Comparison of ENCODE assay signal across 8 cellular contexts in genomic region chr6:28895131-28895812, GRCh38. TPM values are rescaled to one million over a fixed set of nuclear protein-coding genes. Genes with fewer than 3 reads are reported as not detected.
A peak's percentile ranks its signal among the peaks of the same experiment; 100 is the strongest.
DNase-seq lines count a peak whose midpoint lies in the region; ATAC-seq and TF ChIP-seq lines count a peak whose summit lies in the region.

No MANE protein-coding gene starts in this region.

- intact Hi-C loops in Right ventricle myocardium superior (cut with DNase I) = loop anchor here (5.0 kb wide), 1 partner anchor 47 kb away; no protein-coding TSS in a partner anchor
- intact Hi-C loops in ovary (cut with DNase I) = loop anchor here in 3 of 4 donors (5.0 to 10.0 kb wide), 3 partner anchors 47 to 90 kb away; no protein-coding TSS in a partner anchor
- intact Hi-C loops in thyroid gland (cut with DNase I) = no loop called here

- TF ChIP-seq CTCF in ovary (IDR thresholded peaks at IDR 0.05) = no peak
- no peak for TF ChIP-seq CTCF in thyroid gland (IDR thresholded peaks at IDR 0.05)

- H3K27ac Mint-ChIP-seq in activated naive CD8-positive, alpha-beta T cell treated with anti-CD3 and anti-CD28 coated beads, Interleukin-2, amount 50 U/mL, for 24 hours = peak overlapping the region; percentile 99

- TF ChIP-seq POLR2A in GM10847 (IDR thresholded peaks at IDR 0.05; ENCODE audit: extremely low read depth, insufficient read length) = peak; percentile 76
- peak; percentile 58 for TF ChIP-seq POLR2A in ovary (IDR thresholded peaks at IDR 0.05)
- peak in 1 of 2 donors; percentile 88 for TF ChIP-seq POLR2A in thyroid gland (IDR thresholded peaks at IDR 0.05)

- H3K27me3 ChIP-seq in ovary (no peaks in the 10 kb centered on the region), thyroid gland (no peaks in the 10 kb centered on the region)

- peak overlapping the region; percentile 97 for H3K4me3 Mint-ChIP-seq in activated naive CD8-positive, alpha-beta T cell treated with anti-CD3 and anti-CD28 coated beads, Interleukin-2, amount 50 U/mL, for 24 hours

- H3K27ac ChIP-seq in ovary (peak overlapping the region; percentile 98 to 99), thyroid gland (peak overlapping the region; percentile 96 to 100 (median 97))

- no peaks in the 10 kb centered on the region for H3K4me1 ChIP-seq in ovary (ENCODE audit: insufficient read depth)
- H3K4me1 ChIP-seq in thyroid gland = no peaks in the 10 kb centered on the region

- no peaks in the 10 kb centered on the region for H3K9me3 ChIP-seq in ovary
- H3K9me3 ChIP-seq in thyroid gland = no peaks in the 10 kb centered on the region

- H3K36me3 ChIP-seq in ovary = no peaks in the 10 kb centered on the region
- no peaks in the 10 kb centered on the region for H3K36me3 ChIP-seq in thyroid gland

- peak overlapping the region; percentile 59 for H3K4me3 ChIP-seq in ovary
- peak overlapping the region; percentile 41 to 44 (median 41) for H3K4me3 ChIP-seq in thyroid gland (replicated peaks in 1 of 3)

- DNase-seq in NCI-H1105 treated with DMSO at 0.1 percent for 48 hours (lab: John Stamatoyannopoulos, UW) (peak; percentile 96), SKM-1 treated with dmso at 0.1 percent for 144 hours (lab: John Stamatoyannopoulos, UW; ENCODE audit: unreplicated experiment) (peak; percentile 93), Right ventricle myocardium superior (peak; percentile 93), ovary (peak; percentile 90 to 97 (median 92)), thyroid gland (peak; percentile 91 to 92)
- peak; percentile 84 for DNase-seq in activated naive CD8-positive, alpha-beta T cell treated with anti-CD3 and anti-CD28 coated beads, Interleukin-2, amount 50 U/mL, for 24 hours

- peaks cover 7% of the 10 kb centered on the region for H3K36me3 Mint-ChIP-seq in activated naive CD8-positive, alpha-beta T cell treated with anti-CD3 and anti-CD28 coated beads, Interleukin-2, amount 50 U/mL, for 24 hours (ENCODE audit: low read depth)

- WGBS in ovary, 3 donors = 5% methylated on average over 27 of the region's 27 CpGs
- WGBS in thyroid gland, 2 donors = 12 to 14% methylated on average over 27 of the region's 27 CpGs

- TF ChIP-seq EP300 in ovary (IDR thresholded peaks at IDR 0.05) = no peak

- H3K27me3 Mint-ChIP-seq in activated naive CD8-positive, alpha-beta T cell treated with anti-CD3 and anti-CD28 coated beads, Interleukin-2, amount 50 U/mL, for 24 hours = peaks cover 4% of the 10 kb centered on the region

- peaks cover 23% of the 10 kb centered on the region for H3K4me1 Mint-ChIP-seq in activated naive CD8-positive, alpha-beta T cell treated with anti-CD3 and anti-CD28 coated beads, Interleukin-2, amount 50 U/mL, for 24 hours

- no peaks in the 10 kb centered on the region for H3K9me3 Mint-ChIP-seq in activated naive CD8-positive, alpha-beta T cell treated with anti-CD3 and anti-CD28 coated beads, Interleukin-2, amount 50 U/mL, for 24 hours

- ATAC-seq in HG02642 (IDR thresholded peaks at IDR 0.05; ENCODE audit: poor library complexity, unreplicated experiment) (peak; percentile 74), Right ventricle myocardium superior (ENCODE audit: poor library complexity) (peak; percentile 92)
- ATAC-seq in activated naive CD8-positive, alpha-beta T cell treated with anti-CD3 and anti-CD28 coated beads, Interleukin-2, amount 50 U/mL, for 24 hours = peak; percentile 82

RNA-seq across cellular contexts. Expression of gene TRIM27, which starts 28.5 kb away (rescaled TPM):
- total RNA-seq in Right ventricle myocardium superior = 15.7 TPM
- total RNA-seq in ovary = 10 to 100 TPM; 43.7 to 57.6 (median 48.8) TPM
- polyA plus RNA-seq in ovary = 10 to 100 TPM; 33.3 to 61.1 TPM
- 10 to 100 TPM; 57.1 to 73.2 (median 66.7) TPM for total RNA-seq in thyroid gland

Comparison
In these comparisons a context has a peak if more than half of its experiments do, and no peak if none do; other contexts are left out.
1. Peak in every context shown above with its lines: DNase-seq, ATAC-seq, H3K4me3 ChIP-seq and H3K27ac ChIP-seq.